Comparison of ENCODE assay signal across 8 cellular contexts in the genomic region with DNA sequence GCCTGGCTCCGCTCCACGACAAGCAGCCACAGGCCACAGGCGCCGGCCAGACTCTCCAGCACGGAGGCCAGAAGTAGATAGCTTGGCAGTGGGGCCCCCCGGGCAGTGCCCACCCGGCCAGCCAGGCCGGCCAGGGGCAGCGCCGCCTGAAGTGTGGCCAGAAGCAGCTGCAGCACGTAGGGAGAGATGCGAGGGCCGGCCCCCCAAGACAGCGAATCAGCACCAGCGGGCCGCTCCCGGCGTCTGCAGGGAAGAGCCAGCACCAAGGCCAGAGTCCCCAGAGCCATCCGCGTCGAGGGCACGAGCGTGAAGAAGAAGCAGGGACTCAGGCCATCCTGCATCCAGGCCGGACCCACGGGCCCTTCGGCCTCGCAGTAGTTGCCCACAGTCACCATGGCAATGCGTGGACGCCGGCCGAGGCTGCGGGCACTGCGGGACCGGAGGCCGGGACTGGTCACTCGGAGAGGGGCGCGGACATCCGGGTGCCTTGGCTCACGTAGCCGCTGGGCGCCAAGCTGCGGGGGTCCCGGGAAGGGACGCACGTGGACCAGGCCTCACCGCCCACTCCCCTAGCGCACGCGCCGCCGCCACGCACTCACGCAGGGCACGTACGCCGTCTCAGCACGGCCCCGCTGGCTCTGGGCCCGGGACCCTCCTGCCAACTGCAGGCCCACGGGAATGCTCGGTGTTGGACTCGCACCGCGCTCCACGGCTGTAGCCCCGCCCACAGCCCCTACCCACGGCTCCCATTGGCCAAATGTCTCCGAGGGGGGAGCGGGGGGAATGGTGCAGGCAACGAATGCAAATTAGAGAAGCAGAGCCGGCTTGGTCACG. TPM values are rescaled to one million over a fixed set of nuclear protein-coding genes. Genes with fewer than 3 reads are reported as not detected.
DNase-seq lines count a peak whose midpoint lies in the region; ATAC-seq, FAIRE-seq and TF ChIP-seq lines count a peak whose summit lies in the region.

A gene (minus strand): TSS at position 680 of the 834 bp plus-strand sequence. CDS start 285 bp downstream, at position 395.

- FAIRE-seq in urothelium cell line (lab: Jason Lieb, UNC), result no peak

- H3K36me3 ChIP-seq in breast epithelium (peaks cover 3% of the 10 kb centered on the region), iPS-20b (ENCODE audit: insufficient read depth, low read depth, low read length) (peaks cover 45% of the 10 kb centered on the region), skeletal muscle tissue (ENCODE audit: control insufficient read depth in 3 of 3, insufficient read depth in 3 of 3, low read length in 3 of 3) (peaks cover 56 to 70% (median 65%) of the 10 kb centered on the region in 3 donors)

- H3K27me3 ChIP-seq in breast epithelium (no peaks in the 10 kb centered on the region), iPS-20b (ENCODE audit: insufficient read depth, low read length) (no peaks in the 10 kb centered on the region), skeletal muscle tissue (ENCODE audit: control insufficient read depth in 3 of 3, insufficient read depth in 3 of 3, low read length in 3 of 3) (no peaks in the 10 kb centered on the region)

- DNase-seq in GM12865 (ENCODE audit: low read depth) (peak; percentile 92), NCI-H1930 (lab: John Stamatoyannopoulos, UW) (peak; percentile 81 to 84), breast epithelium (ENCODE audit: low spot score in 2 of 2) (peak; percentile 94), urothelium cell line (ENCODE audit: low spot score) (no peak)

- ATAC-seq in HG02678 (IDR thresholded peaks at IDR 0.05; ENCODE audit: unreplicated experiment), result peak; percentile 80

- H3K9me3 ChIP-seq in breast epithelium (no peaks in the 10 kb centered on the region), iPS-20b (ENCODE audit: insufficient read depth, low read depth, low read length) (no peaks in the 10 kb centered on the region), skeletal muscle tissue (ENCODE audit: control insufficient read depth in 3 of 3, low read length in 3 of 3) (no peaks in the 10 kb centered on the region)

- TF ChIP-seq POLR2A in breast epithelium (IDR thresholded peaks at IDR 0.05), result peak; percentile 29

- H3K9ac ChIP-seq in iPS-20b (ENCODE audit: low read depth, low read length), result peak within 1 kb of the TSS; percentile 87; the same call in 1 of the 2 replicates
- H3K9ac ChIP-seq in skeletal muscle tissue (ENCODE audit: low read depth in 1 of 3, low read length in 3 of 3), result peak within 1 kb of the TSS; percentile 73 to 89 (median 80)

- TF ChIP-seq CTCF in GM12865 (IDR thresholded peaks at IDR 0.05; ENCODE audit: insufficient read depth, low read depth, low read length, missing control alignments) (no peak), WI38 (IDR thresholded peaks at IDR 0.05; ENCODE audit: low read depth, low read length) (no peak), breast epithelium (IDR thresholded peaks at IDR 0.05) (no peak)

- peak within 1 kb of the TSS; percentile 85 for H3K4me3 ChIP-seq in GM12865 (ENCODE audit: low read depth, low read length)
- H3K4me3 ChIP-seq in WI38 (ENCODE audit: low read depth, low read length), result peak within 1 kb of the TSS; percentile 65
- peak within 1 kb of the TSS; percentile 55 to 86 (median 66) for H3K4me3 ChIP-seq in breast epithelium
- H3K4me3 ChIP-seq in iPS-20b (ENCODE audit: low read length), result peak within 1 kb of the TSS; percentile 81
- peak within 1 kb of the TSS; percentile 75 to 88 (median 79) for H3K4me3 ChIP-seq in skeletal muscle tissue (ENCODE audit: low read length in 3 of 3)

- intact Hi-C loops in breast epithelium (cut with DNase I; ENCODE audit: low total_unique reads), result no loop called here

- H3K27ac ChIP-seq in breast epithelium (peak within 1 kb of the TSS; percentile 79 to 95), iPS-20b (ENCODE audit: low read length) (peak within 1 kb of the TSS; percentile 48), skeletal muscle tissue (ENCODE audit: low read depth, low read length) (peak within 1 kb of the TSS; percentile 93)

- H3K4me1 ChIP-seq in breast epithelium, result peaks cover 9 to 17% of the 10 kb centered on the region in 2 donors
- H3K4me1 ChIP-seq in iPS-20b (ENCODE audit: insufficient read depth, low read length), result peaks cover 3% of the 10 kb centered on the region; the same call in 1 of the 2 replicates
- H3K4me1 ChIP-seq in skeletal muscle tissue (ENCODE audit: control insufficient read depth in 3 of 3, insufficient read depth in 3 of 3, low read length in 3 of 3), result peaks cover 32 to 49% (median 35%) of the 10 kb centered on the region in 3 donors

RNA-seq across cellular contexts. Expression of the gene that starts here (rescaled TPM):
- total RNA-seq in breast epithelium, result 10 to 100 TPM; 14.5 to 26.9 (median 18.9) TPM
- total RNA-seq in skeletal muscle tissue, result 25.6 TPM
